Comparison of ENCODE assay signal across 34 cellular contexts in the genomic region with DNA sequence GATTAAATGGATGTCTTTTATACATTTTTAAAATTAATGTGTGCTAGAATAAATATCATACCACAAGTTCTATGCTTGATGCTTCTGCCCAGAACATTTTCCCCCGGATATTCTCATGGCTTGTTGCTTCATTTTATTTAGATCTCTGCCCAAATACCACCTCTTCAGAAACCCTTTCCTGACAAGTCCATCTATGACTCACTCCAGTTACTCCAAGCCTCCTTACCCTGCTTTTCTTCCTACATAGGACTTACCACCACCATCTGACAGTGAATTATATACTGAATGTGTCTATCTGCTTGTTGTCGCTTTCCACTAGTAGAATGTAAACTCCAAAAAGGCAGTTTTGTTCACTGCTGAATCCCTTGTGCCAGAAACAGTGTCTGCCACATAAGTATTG. TPM values are rescaled to one million over a fixed set of nuclear protein-coding genes. Genes with fewer than 3 reads are reported as not detected.
DNase-seq lines count a peak whose midpoint lies in the region; ATAC-seq and TF ChIP-seq lines count a peak whose summit lies in the region.
"Had no signal": no experiment of that assay in that cellular context is flagged by ENCODE, and none has a peak within 500 bp of the region (broad histone marks: within the 10 kb centered on the region; RNA-seq: fewer than 3 reads in every experiment).

No MANE protein-coding gene starts in this region.

- no peaks in the 10 kb centered on the region for H3K79me2 ChIP-seq in mammary epithelial cell (ENCODE audit: insufficient read depth, low read length)

- H3K27me3 Mint-ChIP-seq in T-cell: no peaks in the 10 kb centered on the region
- H3K27me3 Mint-ChIP-seq: activated CD4-positive, alpha-beta T cell treated with anti-CD3 and anti-CD28 coated beads for 36 hours; activated naive CD8-positive, alpha-beta T cell treated with anti-CD3 and anti-CD28 coated beads, Interleukin-2, amount 10 ng/mL, durations not matched to agents 7 days and 5 days; activated T-cell treated with anti-CD3 and anti-CD28 coated beads, Interleukin-2, amount 50 U/mL, for 24 hours; type B pancreatic cell had no signal

- peaks cover 48% of the 10 kb centered on the region for H3K36me3 Mint-ChIP-seq in T-cell

- POLR2A ChIA-PET in T-cell (lab: Charles Lee): no interaction called here

- H3K4me3 Mint-ChIP-seq in T-cell: no peak overlapping the region
- H3K4me3 Mint-ChIP-seq: activated CD4-positive, alpha-beta T cell treated with anti-CD3 and anti-CD28 coated beads for 36 hours; activated naive CD8-positive, alpha-beta T cell treated with anti-CD3 and anti-CD28 coated beads, Interleukin-2, amount 10 ng/mL, durations not matched to agents 7 days and 5 days; activated T-cell treated with anti-CD3 and anti-CD28 coated beads, Interleukin-2, amount 50 U/mL, for 24 hours; nephron progenitor cell; type B pancreatic cell had no signal

- 100% methylated on average over 2 of the region's 2 CpGs for WGBS in mammary epithelial cell (ENCODE audit: low coverage, missing lambda C conversion rate)

- no peak overlapping the region for H3K9ac ChIP-seq in mammary epithelial cell (ENCODE audit: insufficient read depth, low read length)
- H3K9ac ChIP-seq: BLaER1 treated with 17β-estradiol and CSF1 and Interleukin-3, amounts not matched to agents 10 nM and 100 nM had no signal

- H3K4me1 Mint-ChIP-seq in T-cell: no peaks in the 10 kb centered on the region
- H3K4me1 Mint-ChIP-seq: activated CD4-positive, alpha-beta T cell treated with anti-CD3 and anti-CD28 coated beads for 36 hours; nephron progenitor cell had no signal

- no peak overlapping the region for H3K27ac ChIP-seq in mammary epithelial cell (ENCODE audit: insufficient read depth, low read depth, low read length)
- H3K27ac ChIP-seq: BLaER1 treated with 17β-estradiol and CSF1 and Interleukin-3, amounts not matched to agents 10 nM and 100 nM; body of pancreas; heart right ventricle; pancreas; right atrium auricular region; SK-N-MC; spleen had no signal

- dilution Hi-C loops in mammary epithelial cell (cut with HindIII; ENCODE audit: low sequenced_read_pairs): no loop called here

- no peak overlapping the region for H2AFZ ChIP-seq in mammary epithelial cell (ENCODE audit: low read depth, low read length)

- no peak overlapping the region for H3K4me3 ChIP-seq in mammary epithelial cell (replicated peaks in 1 of 3; ENCODE audit: insufficient read depth in 1 of 3, low read depth in 2 of 3, low read length in 3 of 3)
- H3K4me3 ChIP-seq: BLaER1 treated with 17β-estradiol and CSF1 and Interleukin-3, amounts not matched to agents 10 nM and 100 nM; body of pancreas; heart right ventricle; K562; lung; pancreas; right atrium auricular region; SK-N-MC; spleen had no signal

- H3K4me2 ChIP-seq in mammary epithelial cell (ENCODE audit: insufficient read depth, low read depth, low read length): no peak overlapping the region
- H3K4me2 ChIP-seq: BLaER1 treated with 17β-estradiol and CSF1 and Interleukin-3, amounts not matched to agents 10 nM and 100 nM had no signal

- DNase-seq in EL (peak; percentile 3), LHCN-M2 (ENCODE audit: low read depth) (peak; percentile 12), mammary epithelial cell (peak; percentile 2), hepatic stellate cell (ENCODE audit: low spot score) (peak; percentile 11), T-cell (no peak), retina (no peak), posterior vena cava (ENCODE audit: low spot score) (no peak)
- DNase-seq: activated CD4-positive, alpha-beta T cell treated with anti-CD3 and anti-CD28 coated beads for 36 hours; activated gamma-delta T cell; activated naive CD8-positive, alpha-beta T cell treated with anti-CD3 and anti-CD28 coated beads, Interleukin-2, amount 10 ng/mL, durations not matched to agents 7 days and 5 days; activated T-cell treated with anti-CD3 and anti-CD28 coated beads, Interleukin-2, amount 50 U/mL, for 24 hours; body of pancreas; Caco-2; effector CD8-positive, alpha-beta T cell; foreskin melanocyte; GOT3; heart right ventricle; nephron progenitor cell; pancreas; spleen; stimulated activated CD4-positive, alpha-beta T cell treated with anti-CD3 and anti-CD28 coated beads, Interleukin-2, amount 100 ng/mL, for 48 hours had no signal

- TF ChIP-seq CTCF in mammary epithelial cell (conservative IDR thresholded peaks at IDR 0.05 in 1 of 2, IDR thresholded peaks at IDR 0.05 in 1 of 2; ENCODE audit: extremely low read depth in 1 of 2, insufficient read depth in 1 of 2, low read depth in 1 of 2, low read length in 2 of 2): no peak

- no peaks in the 10 kb centered on the region for H3K4me1 ChIP-seq in mammary epithelial cell (ENCODE audit: insufficient read depth, low read length)
- H3K4me1 ChIP-seq: BLaER1 treated with 17β-estradiol and CSF1 and Interleukin-3, amounts not matched to agents 10 nM and 100 nM; body of pancreas; Caco-2; heart right ventricle; pancreas; right atrium auricular region; spleen had no signal

- intact Hi-C loops in mammary epithelial cell (cut with micrococcal nuclease) (no loop called here), posterior vena cava (cut with DNase I) (no loop called here)

- in situ Hi-C loops in mammary epithelial cell (cut with MboI; ENCODE audit: low sequenced_read_pairs in 2 of 2): no loop called here

- no peaks in the 10 kb centered on the region for H4K20me1 ChIP-seq in mammary epithelial cell (ENCODE audit: insufficient read depth, low read length)
- H4K20me1 ChIP-seq: BLaER1 treated with 17β-estradiol and CSF1 and Interleukin-3, amounts not matched to agents 10 nM and 100 nM had no signal

- H3K9me3 Mint-ChIP-seq in T-cell: no peaks in the 10 kb centered on the region
- H3K9me3 Mint-ChIP-seq: activated naive CD8-positive, alpha-beta T cell treated with anti-CD3 and anti-CD28 coated beads, Interleukin-2, amount 10 ng/mL, durations not matched to agents 7 days and 5 days; activated T-cell treated with anti-CD3 and anti-CD28 coated beads, Interleukin-2, amount 50 U/mL, for 24 hours; nephron progenitor cell; type B pancreatic cell had no signal

- CTCF ChIA-PET in mammary epithelial cell (lab: Charles Lee; ENCODE audit: low non-redundant PET): no interaction called here
- CTCF ChIA-PET in T-cell (lab: Charles Lee): no interaction called here

- peaks cover 14% of the 10 kb centered on the region for H3K36me3 ChIP-seq in mammary epithelial cell (ENCODE audit: insufficient read depth, low read length)

- ATAC-seq in HG03342 (IDR thresholded peaks at IDR 0.05; ENCODE audit: unreplicated experiment) (no peak), T-cell (replicated peaks in 1 of 4) (no peak)
- ATAC-seq: activated CD4-positive, alpha-beta T cell treated with anti-CD3 and anti-CD28 coated beads for 36 hours; body of pancreas; heart right ventricle; K562; pancreas had no signal

- H3K27me3 ChIP-seq in mammary epithelial cell (ENCODE audit: insufficient read depth, low read length): no peaks in the 10 kb centered on the region
- H3K27me3 ChIP-seq: BLaER1 treated with 17β-estradiol and CSF1 and Interleukin-3, amounts not matched to agents 10 nM and 100 nM; body of pancreas; heart right ventricle; pancreas; right atrium auricular region; spleen had no signal

- BruUV-seq in mammary epithelial cell (replicated peaks; lab: Mats Ljungman, UMichigan): no TSS peak

- no peaks in the 10 kb centered on the region for H3K9me3 ChIP-seq in mammary epithelial cell (replicated peaks; ENCODE audit: insufficient read depth, low read length)
- H3K9me3 ChIP-seq: BLaER1 treated with 17β-estradiol and CSF1 and Interleukin-3, amounts not matched to agents 10 nM and 100 nM; body of pancreas; Caco-2; heart right ventricle; pancreas; right atrium auricular region; spleen had no signal

- H3K27ac Mint-ChIP-seq in T-cell: no peak overlapping the region
- H3K27ac Mint-ChIP-seq: activated CD4-positive, alpha-beta T cell treated with anti-CD3 and anti-CD28 coated beads for 36 hours; activated naive CD8-positive, alpha-beta T cell treated with anti-CD3 and anti-CD28 coated beads, Interleukin-2, amount 10 ng/mL, durations not matched to agents 7 days and 5 days; activated T-cell treated with anti-CD3 and anti-CD28 coated beads, Interleukin-2, amount 50 U/mL, for 24 hours; nephron progenitor cell; type B pancreatic cell had no signal

RNA-seq across cellular contexts. Expression of a gene that starts 19.1 kb away (rescaled TPM):
- total RNA-seq in LHCN-M2 (2014; rRNA removed) (not detected in 2 replicates), mammary epithelial cell (not detected), T-cell (under 1 TPM in 1 of 5 donors, not detected in 4; 0.16 TPM), posterior vena cava (not detected)
- 0.10 TPM for polyA plus RNA-seq in LHCN-M2 (2012)
- polyA plus RNA-seq in mammary epithelial cell: not detected
- 4.5 TPM for polyA minus RNA-seq in mammary epithelial cell
- total RNA-seq: activated CD4-positive, alpha-beta T cell treated with anti-CD3 and anti-CD28 coated beads for 36 hours; activated naive CD8-positive, alpha-beta T cell treated with anti-CD3 and anti-CD28 coated beads, Interleukin-2, amount 10 ng/mL, durations not matched to agents 7 days and 5 days; body of pancreas; Caco-2; epithelial cell of proximal tubule; heart right ventricle; HT-29; K562; mucosa of gallbladder; NCI-H460; pancreas; right atrium auricular region; spleen; subcutaneous adipose tissue; T-helper 2 cell treated with Interferon-gamma antibody and Interleukin-4, amounts not matched to agents 100 ng/mL and 5 ng/mL, for 36 hours had no signal
- polyA plus RNA-seq: K562, pancreas, spleen had no signal

RNA-seq across cellular contexts. Expression of a gene that starts 31.4 kb away (rescaled TPM):
- 17.1 and 19.6 TPM in 2 replicates for total RNA-seq in LHCN-M2 (2014; rRNA removed)
- 4.8 TPM for polyA plus RNA-seq in LHCN-M2 (2012)
- 10 to 100 TPM; 14.4 to 24.2 TPM for total RNA-seq in mammary epithelial cell
- polyA plus RNA-seq in mammary epithelial cell: 8.0 TPM
- polyA minus RNA-seq in mammary epithelial cell: 5.2 TPM
- 10 to 100 TPM; 24.0 to 33.8 (median 29.2) TPM for total RNA-seq in T-cell
- total RNA-seq in posterior vena cava: 10 to 100 TPM; 16.9 to 17.7 TPM

RNA-seq across cellular contexts. Expression of a gene that starts 31.7 kb away (rescaled TPM):
- total RNA-seq in LHCN-M2 (2014; rRNA removed) (12.9 and 13.1 TPM in 2 replicates), mammary epithelial cell (1 to 10 TPM; 9.0 to 9.8 TPM), T-cell (10 to 100 TPM; 23.9 to 37.1 (median 29.6) TPM), posterior vena cava (1 to 10 TPM; 7.8 to 8.7 TPM)
- polyA plus RNA-seq in LHCN-M2 (2012): 5.0 TPM
- 4.1 TPM for polyA plus RNA-seq in mammary epithelial cell
- 3.4 TPM for polyA minus RNA-seq in mammary epithelial cell

RNA-seq across cellular contexts. Expression of a gene that starts 49.6 kb away (rescaled TPM):
- total RNA-seq in LHCN-M2 (2014; rRNA removed) (24.1 and 29.5 TPM in 2 replicates), mammary epithelial cell (10 to 100 TPM; 26.2 to 30.2 TPM), T-cell (10 to 100 TPM; 19.4 to 31.4 (median 28.1) TPM), posterior vena cava (10 to 100 TPM; 26.2 to 29.6 TPM)
- polyA plus RNA-seq in LHCN-M2 (2012): 9.1 TPM
- 13.5 TPM for polyA plus RNA-seq in mammary epithelial cell
- 42.2 TPM for polyA minus RNA-seq in mammary epithelial cell

Comparison
In these comparisons a context has a peak if more than half of its experiments do, and no peak if none do; other contexts are left out.
1. DNase-seq: peak in EL (single experiment), LHCN-M2 (single experiment), mammary epithelial cell (single experiment) and hepatic stellate cell (single experiment); none in T-cell (0 of 34), retina (single experiment) and posterior vena cava (single experiment).